Comparison of ENCODE assay signal across 14 cellular contexts in the genomic region with DNA sequence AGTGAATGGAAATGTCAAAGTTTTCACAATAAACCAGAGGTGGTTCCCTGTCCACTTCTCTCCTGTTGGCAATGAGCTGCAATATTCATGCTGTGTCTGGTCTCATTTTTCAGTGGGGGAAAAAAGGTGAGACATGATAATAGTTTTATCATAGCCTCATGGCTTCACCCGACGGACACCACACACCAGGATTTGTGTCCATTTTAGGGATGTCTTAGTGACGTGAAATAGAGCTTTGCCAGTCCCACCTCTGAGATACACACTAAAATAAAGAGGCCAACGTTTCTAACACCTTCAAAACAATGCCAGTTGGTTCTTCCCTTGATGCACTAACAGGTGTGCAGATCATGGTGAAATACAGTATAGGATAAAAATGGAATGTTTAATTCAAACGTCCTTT.
DNase-seq lines count a peak whose midpoint lies in the region; ATAC-seq, FAIRE-seq and TF ChIP-seq lines count a peak whose summit lies in the region.
"Had no signal": no experiment of that assay in that cellular context is flagged by ENCODE, and none has a peak within 500 bp of the region (broad histone marks: within the 10 kb centered on the region; RNA-seq: fewer than 3 reads in every experiment).

No MANE protein-coding gene starts in this region.

- no peaks in the 10 kb centered on the region for H3K36me3 ChIP-seq in HEK293 (ENCODE audit: control insufficient read depth in 2 of 2, insufficient read depth in 1 of 2, low read length in 2 of 2)
- H3K36me3 ChIP-seq in astrocyte (ENCODE audit: insufficient read depth, low read length) = no peaks in the 10 kb centered on the region
- H3K36me3 ChIP-seq: BLaER1 had no signal

- H3K79me2 ChIP-seq in astrocyte (ENCODE audit: insufficient read depth, low read length) = no peaks in the 10 kb centered on the region

- no peak for FAIRE-seq in astrocyte (lab: Jason Lieb, UNC)
- FAIRE-seq: GM12878 had no signal

- no peak for ATAC-seq in naive thymus-derived CD8-positive, alpha-beta T cell

- H3K4me3 Mint-ChIP-seq in astrocyte (ENCODE audit: unreplicated experiment) = no peak overlapping the region
- H3K4me3 Mint-ChIP-seq in naive thymus-derived CD8-positive, alpha-beta T cell = peak overlapping the region in 5 of 10 donors; percentile 5 to 57 (median 34)

- H4K20me1 ChIP-seq in astrocyte (ENCODE audit: insufficient read depth, low read length) = no peaks in the 10 kb centered on the region
- H4K20me1 ChIP-seq: BLaER1 had no signal

- H3K27ac ChIP-seq in HEK293 (ENCODE audit: extremely low read depth, low read depth, low read length) (no peak overlapping the region), astrocyte (ENCODE audit: low read depth, low read length) (no peak overlapping the region)
- H3K27ac ChIP-seq: 22Rv1, BLaER1 had no signal

- no peak overlapping the region for H3K9ac ChIP-seq in astrocyte (ENCODE audit: low read length)
- H3K9ac ChIP-seq: BLaER1 had no signal

- peak overlapping the region; percentile 65 for H3K4me2 ChIP-seq in astrocyte (ENCODE audit: low read length)
- H3K4me2 ChIP-seq: BLaER1 had no signal

- H3K27me3 Mint-ChIP-seq in astrocyte (ENCODE audit: low read depth, unreplicated experiment) = no peaks in the 10 kb centered on the region
- H3K27me3 Mint-ChIP-seq in naive thymus-derived CD8-positive, alpha-beta T cell = no peaks in the 10 kb centered on the region

- H2AFZ ChIP-seq in astrocyte (ENCODE audit: low read depth, low read length) = no peak overlapping the region

- H3K27me3 ChIP-seq in astrocyte (ENCODE audit: insufficient read depth, low read length) = no peaks in the 10 kb centered on the region
- H3K27me3 ChIP-seq: BLaER1 had no signal

- peaks cover 2% of the 10 kb centered on the region for H3K9me3 Mint-ChIP-seq in astrocyte (ENCODE audit: unreplicated experiment)
- H3K9me3 Mint-ChIP-seq in naive thymus-derived CD8-positive, alpha-beta T cell = peaks cover 1 to 29% (median 9%) of the 10 kb centered on the region in 9 donors

- POLR2A ChIA-PET in HEK293 (lab: Yijun Ruan, JAX) = no interaction called here
- POLR2A ChIA-PET in naive thymus-derived CD8-positive, alpha-beta T cell (lab: Charles Lee) = no interaction called here

- H3K9me3 ChIP-seq in HEK293 (ENCODE audit: control insufficient read depth, insufficient read depth, low read depth, low read length) (no peaks in the 10 kb centered on the region), astrocyte (ENCODE audit: insufficient read depth, low read depth, low read length) (no peaks in the 10 kb centered on the region)

- TF ChIP-seq CTCF in HEK293 (tag by site-specific recombination; IDR thresholded peaks at IDR 0.05) (no peak), astrocyte (IDR thresholded peaks at IDR 0.05; ENCODE audit: insufficient read depth, low read depth, low read length) (no peak), foreskin fibroblast (IDR thresholded peaks at IDR 0.05; ENCODE audit: low read depth, low read length) (no peak)

- no peaks in the 10 kb centered on the region for H3K36me3 Mint-ChIP-seq in astrocyte (ENCODE audit: low read depth, unreplicated experiment)
- H3K36me3 Mint-ChIP-seq in naive thymus-derived CD8-positive, alpha-beta T cell = peaks cover 0 to 8% (median 5%) of the 10 kb centered on the region in 3 donors

- H3K4me3 ChIP-seq in HEK293 (ENCODE audit: low read depth, low read length) (no peak overlapping the region), astrocyte (ENCODE audit: insufficient read depth, low read depth, low read length) (no peak overlapping the region), foreskin fibroblast (ENCODE audit: low read depth in 1 of 2, low read length in 2 of 2) (no peak overlapping the region)
- H3K4me3 ChIP-seq: BLaER1, GM12878 had no signal

- DNase-seq in activated CD8-positive, alpha-beta memory T cell treated with anti-CD3 and anti-CD28 coated beads for 24 hours = peak; percentile 33
- DNase-seq in activated CD8-positive, alpha-beta memory T cell treated with anti-CD3 and anti-CD28 coated beads, Interleukin-2, amount 50 U/mL, for 48 hours = no peak
- DNase-seq in astrocyte (ENCODE audit: low read depth) (no peak), ecto neural progenitor cell (ENCODE audit: low spot score) (no peak), foreskin fibroblast (no peak), NCI-H345 treated with DMSO at 0.1 percent for 48 hours (lab: John Stamatoyannopoulos, UW; ENCODE audit: unreplicated experiment) (no peak)
- DNase-seq in naive thymus-derived CD8-positive, alpha-beta T cell = no peak
- DNase-seq: DMS79, NCI-H1694, NCI-H446 had no signal

- CTCF ChIA-PET in HEK293 (lab: Yijun Ruan, JAX) = interaction anchor here (0.6 kb wide), 1 partner anchor 436 kb away, joined by 3 read pairs; no protein-coding TSS in a partner anchor

- peaks cover 48% of the 10 kb centered on the region for H3K4me1 Mint-ChIP-seq in astrocyte (ENCODE audit: low read depth, unreplicated experiment)
- peaks cover 27 to 58% (median 56%) of the 10 kb centered on the region in 4 donors for H3K4me1 Mint-ChIP-seq in naive thymus-derived CD8-positive, alpha-beta T cell

- H3K4me1 ChIP-seq in HEK293 (ENCODE audit: control insufficient read depth, insufficient read depth, low read length) = no peaks in the 10 kb centered on the region
- peaks cover 45% of the 10 kb centered on the region for H3K4me1 ChIP-seq in astrocyte (ENCODE audit: insufficient read depth, low read length)
- H3K4me1 ChIP-seq: BLaER1 had no signal

- peak overlapping the region; percentile 87 for H3K27ac Mint-ChIP-seq in astrocyte (ENCODE audit: unreplicated experiment)
- peak overlapping the region in 8 of 10 donors; percentile 8 to 87 (median 74) for H3K27ac Mint-ChIP-seq in naive thymus-derived CD8-positive, alpha-beta T cell

TF ChIP-seq in HEK293, 187 proteins besides CTCF, POLR2A, EP300 and RAD21:
- 0 out of 2 replicates have a peak, but pooled peaks have one; percentile 18 for TF ChIP-seq SCRT2 (tag by site-specific recombination; IDR thresholded peaks at IDR 0.05)
- TF ChIP-seq ZNF211 (tag by site-specific recombination; IDR thresholded peaks at IDR 0.05; ENCODE audit: low read depth) = no peak
